ENCODE assay signal across 7 cellular contexts in genomic region chr5:14870347-14871083, GRCh38. TPM values are rescaled to one million over a fixed set of nuclear protein-coding genes. Genes with fewer than 3 reads are reported as not detected.
DNase-seq lines count a peak whose midpoint lies in the region; ATAC-seq, FAIRE-seq and TF ChIP-seq lines count a peak whose summit lies in the region.

No MANE protein-coding gene starts in this region.

- peaks cover 24% of the 10 kb centered on the region for H3K4me1 Mint-ChIP-seq in activated T-helper 1 cell treated with anti-CD3 and anti-CD28 coated beads, Interleukin-12 subunit alpha, Interleukin-12 subunit beta, Interleukin-2, Interleukin-4 antibody, amounts not matched to agents 30 ng/mL and 10 ng/mL and 1 ng/mL, durations not matched to agents 14 hours and 24 hours and 36 hours (ENCODE audit: low read depth)

- ATAC-seq in HG03159 (IDR thresholded peaks at IDR 0.05; ENCODE audit: unreplicated experiment): no peak

- peak overlapping the region; percentile 97 for H3K4me3 Mint-ChIP-seq in activated T-helper 1 cell treated with anti-CD3 and anti-CD28 coated beads, Interleukin-12 subunit alpha, Interleukin-12 subunit beta, Interleukin-2, Interleukin-4 antibody, amounts not matched to agents 30 ng/mL and 10 ng/mL and 1 ng/mL, durations not matched to agents 14 hours and 24 hours and 36 hours

- peaks cover 9% of the 10 kb centered on the region for H3K36me3 Mint-ChIP-seq in activated T-helper 1 cell treated with anti-CD3 and anti-CD28 coated beads, Interleukin-12 subunit alpha, Interleukin-12 subunit beta, Interleukin-2, Interleukin-4 antibody, amounts not matched to agents 30 ng/mL and 10 ng/mL and 1 ng/mL, durations not matched to agents 14 hours and 24 hours and 36 hours (ENCODE audit: low read depth)

- DNase-seq in GM12891 (ENCODE audit: insufficient read length, low spot score) (no peak), NCI-H2171 treated with DMSO at 0.1 percent for 48 hours (lab: John Stamatoyannopoulos, UW) (peak; percentile 57), germinal center (ENCODE audit: low spot score) (peak; percentile 45), posterior cingulate gyrus (peak in 9 of 10 donors; percentile 25 to 92 (median 56)), epidermal melanocyte (ENCODE audit: insufficient read length, low spot score) (no peak)
- peak; percentile 25 for DNase-seq in activated T-helper 1 cell treated with anti-CD3 and anti-CD28 coated beads, Interleukin-12 subunit alpha, Interleukin-12 subunit beta, Interleukin-2, Interleukin-4 antibody, amounts not matched to agents 30 ng/mL and 10 ng/mL and 1 ng/mL, durations not matched to agents 14 hours and 24 hours and 36 hours (ENCODE audit: low spot score)

- H3K9me3 Mint-ChIP-seq in activated T-helper 1 cell treated with anti-CD3 and anti-CD28 coated beads, Interleukin-12 subunit alpha, Interleukin-12 subunit beta, Interleukin-2, Interleukin-4 antibody, amounts not matched to agents 30 ng/mL and 10 ng/mL and 1 ng/mL, durations not matched to agents 14 hours and 24 hours and 36 hours: no peaks in the 10 kb centered on the region

- peaks cover 14% of the 10 kb centered on the region for H3K27me3 Mint-ChIP-seq in activated T-helper 1 cell treated with anti-CD3 and anti-CD28 coated beads, Interleukin-12 subunit alpha, Interleukin-12 subunit beta, Interleukin-2, Interleukin-4 antibody, amounts not matched to agents 30 ng/mL and 10 ng/mL and 1 ng/mL, durations not matched to agents 14 hours and 24 hours and 36 hours (ENCODE audit: insufficient read depth)

- peak overlapping the region; percentile 94 for H3K27ac Mint-ChIP-seq in activated T-helper 1 cell treated with anti-CD3 and anti-CD28 coated beads, Interleukin-12 subunit alpha, Interleukin-12 subunit beta, Interleukin-2, Interleukin-4 antibody, amounts not matched to agents 30 ng/mL and 10 ng/mL and 1 ng/mL, durations not matched to agents 14 hours and 24 hours and 36 hours

- FAIRE-seq in GM12891 (lab: Jason Lieb, UNC): peak; percentile 72

- no peak for TF ChIP-seq POLR2A in GM12891 (IDR thresholded peaks at IDR 0.05; ENCODE audit: low read depth, low read length)

- intact Hi-C loops in activated T-helper 1 cell treated with anti-CD3 and anti-CD28 coated beads, Interleukin-12 subunit alpha, Interleukin-12 subunit beta, Interleukin-2, Interleukin-4 antibody, amounts not matched to agents 30 ng/mL and 10 ng/mL and 1 ng/mL, durations not matched to agents 14 hours and 24 hours and 36 hours (cut with micrococcal nuclease): loop anchor here (1.0 to 10.0 kb wide), 8 partner anchors 56 to 726 kb away; partner anchors contain the start of genes OTULIN and TRIO
- intact Hi-C loops in posterior cingulate gyrus (cut with DNase I): loop anchor here (5.0 kb wide), 4 partner anchors 58 to 208 kb away; partner anchors contain the start of gene OTULIN

TF ChIP-seq in GM12891, 5 proteins besides CTCF, POLR2A, EP300 and RAD21:
- no peak for TF ChIP-seq PAX5 (IDR thresholded peaks at IDR 0.05; ENCODE audit: insufficient read depth, low read length, severe bottlenecking)
- no peak for TF ChIP-seq POLR2AphosphoS5 (IDR thresholded peaks at IDR 0.05; ENCODE audit: low read depth, low read length)
- no peak for TF ChIP-seq TAF1 (IDR thresholded peaks at IDR 0.05; ENCODE audit: low read depth, low read length)
- no peak for TF ChIP-seq SPI1 (IDR thresholded peaks at IDR 0.05; ENCODE audit: low read depth, low read length)
- TF ChIP-seq POU2F2 (IDR thresholded peaks at IDR 0.05; ENCODE audit: low read depth, low read length): no peak

RNA-seq across cellular contexts. Expression of gene ANKH, which starts 1.1 kb away (rescaled TPM):
- 15.5 TPM for polyA plus RNA-seq in GM12891 (2012; ENCODE audit: low read depth, missing spikeins)
- total RNA-seq in activated T-helper 1 cell treated with anti-CD3 and anti-CD28 coated beads, Interleukin-12 subunit alpha, Interleukin-12 subunit beta, Interleukin-2, Interleukin-4 antibody, amounts not matched to agents 30 ng/mL and 10 ng/mL and 1 ng/mL, durations not matched to agents 14 hours and 24 hours and 36 hours: 34.2 and 35.6 TPM in 2 replicates

Comparison
In these comparisons a context has a peak if more than half of its experiments do, and no peak if none do; other contexts are left out.
1. DNase-seq: peak in NCI-H2171 treated with DMSO at 0.1 percent for 48 hours (single experiment), activated T-helper 1 cell treated with anti-CD3 and anti-CD28 coated beads, Interleukin-12 subunit alpha, Interleukin-12 subunit beta, Interleukin-2, Interleukin-4 antibody, amounts not matched to agents 30 ng/mL and 10 ng/mL and 1 ng/mL, durations not matched to agents 14 hours and 24 hours and 36 hours (single experiment), germinal center (single experiment) and posterior cingulate gyrus (9 of 10); none in GM12891 (single experiment) and epidermal melanocyte (single experiment).